15 cellular contexts compared by ENCODE assay signal in the genomic region with DNA sequence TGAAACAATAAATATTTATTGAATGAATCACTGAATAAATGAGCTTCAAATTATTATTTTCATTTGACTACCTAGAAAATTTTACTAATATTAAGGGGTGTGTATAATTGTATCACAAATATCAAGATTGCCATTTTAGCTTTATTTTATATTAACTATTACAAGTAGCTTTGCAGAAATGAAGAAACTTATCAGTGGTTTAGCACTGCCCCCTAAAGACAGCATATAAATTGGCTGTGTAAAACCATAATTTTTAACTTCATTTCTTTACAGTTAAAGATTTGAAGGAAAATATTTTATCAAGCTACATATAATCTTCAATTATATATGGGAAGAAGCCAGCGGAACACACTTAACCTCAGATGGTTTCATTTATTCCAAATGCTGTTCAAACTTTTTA. TPM values are rescaled to one million over a fixed set of nuclear protein-coding genes. Genes with fewer than 3 reads are reported as not detected.
A peak's percentile ranks its signal among the peaks of the same experiment; 100 is the strongest.
DNase-seq lines count a peak whose midpoint lies in the region; ATAC-seq, FAIRE-seq and TF ChIP-seq lines count a peak whose summit lies in the region.
"Had no signal": no experiment of that assay in that cellular context is flagged by ENCODE, and none has a peak within 500 bp of the region (broad histone marks: within the 10 kb centered on the region; RNA-seq: fewer than 3 reads in every experiment).

No MANE protein-coding gene starts in this region.

- RAD21 ChIA-PET in GM12878 (lab: Charles Lee; ENCODE audit: unreplicated experiment), result interaction anchor here (0.9 to 3.6 kb wide), 5 partner anchors 268 to 660 kb away, joined by 3 to 23 read pairs (median 5); no protein-coding TSS in a partner anchor

- SMC1A ChIA-PET in GM12878 (lab: Charles Lee; ENCODE audit: uncharacterized antibody, unreplicated experiment), result interaction anchor here (0.9 to 2.2 kb wide), 9 partner anchors 39 to 660 kb away, joined by 3 to 26 read pairs (median 4); no protein-coding TSS in a partner anchor

- H4K20me1 ChIP-seq in GM12878 (ENCODE audit: control insufficient read depth, insufficient read depth) (no peaks in the 10 kb centered on the region), neural progenitor cell (ENCODE audit: low read depth) (no peaks in the 10 kb centered on the region)

- intact Hi-C loops in GM12878 (cut with micrococcal nuclease; ENCODE audit: unreplicated experiment), result loop anchor here (1.0 kb wide), 2 partner anchors 272 to 616 kb away; no protein-coding TSS in a partner anchor

- CTCF ChIA-PET in GM10248 (lab: Yijun Ruan, JAX) (interaction anchor here (0.6 to 5.5 kb wide), 14 partner anchors 11 to 627 kb away, joined by 3 to 48 read pairs (median 4); partner anchors contain the start of gene GARIN6), GM12878 (lab: Yijun Ruan, JAX) (interaction anchor here (1.0 to 3.2 kb wide), 11 partner anchors 11 to 703 kb away, joined by 3 to 50 read pairs (median 5); partner anchors contain the start of gene GARIN6)

- no peaks in the 10 kb centered on the region for H3K4me1 Mint-ChIP-seq in neural progenitor cell
- H3K4me1 Mint-ChIP-seq: activated CD4-positive, alpha-beta T cell treated with anti-CD3 and anti-CD28 coated beads for 36 hours had no signal

- TF ChIP-seq EP300 in GM12878 (IDR thresholded peaks at IDR 0.05; ENCODE audit: borderline replicate concordance in 1 of 2, control insufficient read depth in 1 of 2, low read depth in 2 of 2, low read length in 2 of 2), result no peak

- no peaks in the 10 kb centered on the region for H3K9me3 ChIP-seq in GM12878 (replicated peaks; ENCODE audit: control insufficient read depth, insufficient read depth, low read length)
- no peaks in the 10 kb centered on the region for H3K9me3 ChIP-seq in neural progenitor cell (ENCODE audit: low read depth)
- H3K9me3 ChIP-seq: MG63 had no signal

- in situ Hi-C loops in GM12878 (cut with MboI), result no loop called here

- H3K79me2 ChIP-seq in GM12878 (ENCODE audit: control insufficient read depth, insufficient read depth, low read length), result no peaks in the 10 kb centered on the region
- H3K79me2 ChIP-seq in neural progenitor cell (ENCODE audit: low read depth), result no peaks in the 10 kb centered on the region

- H3K27ac Mint-ChIP-seq in neural progenitor cell, result no peak overlapping the region
- H3K27ac Mint-ChIP-seq: activated CD4-positive, alpha-beta T cell treated with anti-CD3 and anti-CD28 coated beads for 36 hours had no signal

- 4% methylated on average over 1 of the region's 1 CpG for WGBS in GM12878 (ENCODE audit: insufficient coverage, insufficient replicate concordance, low lambda C conversion rate, missing lambda C conversion rate)

- TF ChIP-seq POLR2A in GM12878 (IDR thresholded peaks at IDR 0.05; ENCODE audit: low read depth, low read length), result no peak

- H3K4me2 ChIP-seq in GM12878 (ENCODE audit: control insufficient read depth, insufficient read depth) (no peak overlapping the region), neural progenitor cell (no peak overlapping the region)

- H3K4me1 ChIP-seq in GM12878 (ENCODE audit: control insufficient read depth, insufficient read depth, low read length) (no peaks in the 10 kb centered on the region), neural progenitor cell (no peaks in the 10 kb centered on the region)

- H2AFZ ChIP-seq in GM12878 (ENCODE audit: control insufficient read depth, low read depth, low read length) (no peak overlapping the region), neural progenitor cell (replicated peaks) (no peak overlapping the region)

- DNase-seq in GM10248 (ENCODE audit: extremely low spot score) (no peak), NCI-H1417 (lab: John Stamatoyannopoulos, UW) (peak; percentile 13 to 80 (median 19)), GM12878 (ENCODE audit: low read depth, low spot score) (no peak), neural progenitor cell (ENCODE audit: low spot score) (no peak), cerebellar nuclear complex (lab: John Stamatoyannopoulos, UW) (no peak), GDM1 (lab: John Stamatoyannopoulos, UW) (no peak)
- DNase-seq: activated CD4-positive, alpha-beta T cell treated with anti-CD3 and anti-CD28 coated beads for 36 hours; activated naive CD4-positive, alpha-beta T cell treated with Interleukin-2 at 50 U/mL for 16 hours; left colon; MG63; Right ventricle myocardium superior had no signal

- H3K27me3 ChIP-seq in GM12878 (replicated peaks in 1 of 2; ENCODE audit: control insufficient read depth in 2 of 2, insufficient read depth in 2 of 2, low read length in 1 of 2), result no peaks in the 10 kb centered on the region
- H3K27me3 ChIP-seq in neural progenitor cell, result no peaks in the 10 kb centered on the region
- H3K27me3 ChIP-seq: MG63 had no signal

- H3F3A ChIP-seq in neural progenitor cell (ENCODE audit: low read depth), result no peaks in the 10 kb centered on the region

- H3K4me3 Mint-ChIP-seq in neural progenitor cell, result no peak overlapping the region
- H3K4me3 Mint-ChIP-seq: activated CD4-positive, alpha-beta T cell treated with anti-CD3 and anti-CD28 coated beads for 36 hours had no signal

- TF ChIP-seq CTCF in GM10248 (IDR thresholded peaks at IDR 0.05; ENCODE audit: control extremely low read depth, extremely low read depth, low read depth, missing control alignments) (peak; percentile 24), GM12878 (IDR thresholded peaks at IDR 0.05 in 2 of 3, conservative IDR thresholded peaks at IDR 0.05 in 1 of 3; ENCODE audit: control insufficient read depth in 2 of 3, extremely low read depth in 1 of 3, insufficient read depth in 1 of 3, low read depth in 3 of 3, low read length in 3 of 3) (peak in 1 of 3 experiments; percentile 16; a peak in 2 of 6 replicates), neural progenitor cell (IDR thresholded peaks at IDR 0.05) (peak; percentile 46)

- H3K9me3 Mint-ChIP-seq in neural progenitor cell, result no peaks in the 10 kb centered on the region

- no peaks in the 10 kb centered on the region for H3K36me3 ChIP-seq in GM12878 (ENCODE audit: control insufficient read depth in 2 of 2, insufficient read depth in 2 of 2, low read length in 1 of 2)
- no peaks in the 10 kb centered on the region for H3K36me3 ChIP-seq in neural progenitor cell
- H3K36me3 ChIP-seq: MG63 had no signal

- ATAC-seq in GM12878 (no peak), HG03097 (IDR thresholded peaks at IDR 0.05; ENCODE audit: low FRiP score, unreplicated experiment) (no peak), GM18867 (IDR thresholded peaks at IDR 0.05; ENCODE audit: unreplicated experiment) (no peak)
- ATAC-seq: activated CD4-positive, alpha-beta T cell treated with anti-CD3 and anti-CD28 coated beads for 36 hours; left colon; sciatic nerve had no signal

- no TSS peak for BruUV-seq in GM12878 (replicated peaks; lab: Mats Ljungman, UMichigan)

- H3K9ac ChIP-seq in GM12878 (ENCODE audit: control insufficient read depth, insufficient read depth, low read length) (no peak overlapping the region), neural progenitor cell (no peak overlapping the region)

- H3K27ac ChIP-seq in GM12878 (ENCODE audit: control insufficient read depth, insufficient read depth), result no peak overlapping the region
- H3K27ac ChIP-seq in neural progenitor cell, result no peak overlapping the region

- H3K4me3 ChIP-seq in GM12878 (no peak overlapping the region), neural progenitor cell (no peak overlapping the region)
- H3K4me3 ChIP-seq: MG63 had no signal

- POLR2A ChIA-PET in GM10248 (lab: Yijun Ruan, JAX), result interaction anchor here (0.5 kb wide), 1 partner anchor 187 kb away, joined by 3 read pairs; no protein-coding TSS in a partner anchor
- POLR2A ChIA-PET in GM12878 (lab: Charles Lee), result interaction anchor here (0.6 kb wide), 1 partner anchor 49 kb away, joined by 3 read pairs; no protein-coding TSS in a partner anchor

- FAIRE-seq in GM12878 (lab: Jason Lieb, UNC), result no peak
- FAIRE-seq: endothelial cell of umbilical vein had no signal

- TF ChIP-seq RAD21 in GM12878 (IDR thresholded peaks at IDR 0.05; ENCODE audit: insufficient read depth, low read depth, low read length), result peak; percentile 59

- no peaks in the 10 kb centered on the region for H3K36me3 Mint-ChIP-seq in neural progenitor cell

- H3K27me3 Mint-ChIP-seq in neural progenitor cell (ENCODE audit: insufficient read depth, low read depth), result peaks cover 2% of the 10 kb centered on the region
- H3K27me3 Mint-ChIP-seq: activated CD4-positive, alpha-beta T cell treated with anti-CD3 and anti-CD28 coated beads for 36 hours had no signal

TF ChIP-seq in GM12878, 131 proteins besides CTCF, POLR2A, EP300 and RAD21 (continues in another document):
- TF ChIP-seq NFXL1 (IDR thresholded peaks at IDR 0.05; ENCODE audit: borderline replicate concordance) (no peak), IKZF1 (conservative IDR thresholded peaks at IDR 0.05) (no peak)

RNA-seq across cellular contexts. Expression of gene GARIN6, which starts 11.4 kb away (rescaled TPM):
- total RNA-seq in GM12878 (2013; cell fraction: nucleolus; rRNA removed), result not detected in 2 replicates
- total RNA-seq in GM12878 (2014; rRNA removed) (not detected in 2 replicates), GM12878 (2014; rRNA removed; fragmentation: Illumina TruSeq; extraction: Trizol) (not detected in 2 replicates), GM12878 (2021) (not detected in 2 replicates), neural progenitor cell (ENCODE audit: low replicate concordance) (not detected in 2 replicates)
- not detected for polyA plus RNA-seq in GM12878 (2011; ENCODE audit: low read depth)
- polyA plus RNA-seq in GM12878 (2011; rRNA removed) (not detected in 2 replicates), GM12878 (2014; fragmentation: Illumina TruSeq; extraction: Trizol) (not detected in 2 replicates), GM12878 (2014; fragmentation: Nextera tagmentation; extraction: Ambion mirVana) (not detected), GM12878 (2014; rRNA removed) (not detected in 2 replicates), GM12878 (2016; fragmentation: Nextera tagmentation; extraction: Ambion mirVana) (not detected)
- polyA plus RNA-seq in GM12878 (2011; cell fraction: cytosol; rRNA removed), result not detected in 2 replicates
- polyA plus RNA-seq in GM12878 (2011; cell fraction: nucleus; rRNA removed), result not detected in 2 replicates
- polyA plus RNA-seq in GM12878 (2012), result not detected in 2 replicates
- polyA minus RNA-seq in GM12878 (2011; rRNA and poly(A)+ RNA removed), result not detected in 2 replicates
- polyA minus RNA-seq in GM12878 (2011; cell fraction: cytosol; rRNA and poly(A)+ RNA removed), result not detected in 2 replicates
- polyA minus RNA-seq in GM12878 (2011; cell fraction: nucleus; rRNA and poly(A)+ RNA removed), result not detected in 2 replicates
- total RNA-seq: activated CD4-positive, alpha-beta T cell treated with anti-CD3 and anti-CD28 coated beads for 36 hours; endothelial cell of umbilical vein; left colon; Right ventricle myocardium superior; sciatic nerve had no signal
- polyA plus RNA-seq: endothelial cell of umbilical vein had no signal

Comparison
In these comparisons a context has a peak if more than half of its experiments do, and no peak if none do; other contexts are left out.
1. DNase-seq: peak in NCI-H1417 (3 of 3); none in GM10248 (single experiment), GM12878 (single experiment), neural progenitor cell (single experiment), cerebellar nuclear complex (0 of 2) and GDM1 (single experiment).